8 cellular contexts compared by ENCODE assay signal in genomic region chr17:46266656-46267544, GRCh38. TPM values are rescaled to one million over a fixed set of nuclear protein-coding genes. Genes with fewer than 3 reads are reported as not detected.
DNase-seq lines count a peak whose midpoint lies in the region; ATAC-seq, FAIRE-seq and TF ChIP-seq lines count a peak whose summit lies in the region.

No MANE protein-coding gene starts in this region.

- DNase-seq in GM12892 (ENCODE audit: insufficient read length) (peak; percentile 93), NCI-H1105 (lab: John Stamatoyannopoulos, UW) (peak; percentile 81), right cardiac atrium (peak; percentile 86 to 97 (median 94)), putamen (ENCODE audit: low spot score) (peak; percentile 90), urothelium cell line (ENCODE audit: low spot score) (peak; percentile 94)

- no peaks in the 10 kb centered on the region for H3K4me1 ChIP-seq in right cardiac atrium (ENCODE audit: control insufficient read depth, insufficient read depth, low read length)

- peak; percentile 82 for FAIRE-seq in GM12892 (lab: Jason Lieb, UNC)
- FAIRE-seq in urothelium cell line (lab: Jason Lieb, UNC), result no peak

- WGBS in right cardiac atrium, result under 1% methylated on average over 116 of the region's 116 CpGs

- peaks cover 59% of the 10 kb centered on the region for H3K27me3 Mint-ChIP-seq in T-helper 1 cell treated with Interleukin-12 subunit alpha and Interleukin-12 subunit beta and Interleukin-4 antibody, amounts not matched to agents 30 μg/mL and 1 μg/mL, for 36 hours (ENCODE audit: low read depth)

- ATAC-seq in HG02642 (IDR thresholded peaks at IDR 0.05; ENCODE audit: poor library complexity, unreplicated experiment) (peak; percentile 86), right cardiac atrium (peak; percentile 93 to 95)

- H3K27ac Mint-ChIP-seq in T-helper 1 cell treated with Interleukin-12 subunit alpha and Interleukin-12 subunit beta and Interleukin-4 antibody, amounts not matched to agents 30 μg/mL and 1 μg/mL, for 36 hours, result peak overlapping the region; percentile 75

- peak overlapping the region; percentile 79 for H3K4me3 ChIP-seq in right cardiac atrium (ENCODE audit: low read length)

- H3K27me3 ChIP-seq in right cardiac atrium (ENCODE audit: control insufficient read depth, insufficient read depth), result no peaks in the 10 kb centered on the region

- peak overlapping the region; percentile 89 for H3K4me3 Mint-ChIP-seq in T-helper 1 cell treated with Interleukin-12 subunit alpha and Interleukin-12 subunit beta and Interleukin-4 antibody, amounts not matched to agents 30 μg/mL and 1 μg/mL, for 36 hours

- peak overlapping the region; percentile 90 for H3K27ac ChIP-seq in angular gyrus (ENCODE audit: low read depth, low read length)
- H3K27ac ChIP-seq in right cardiac atrium (ENCODE audit: low read length), result peak overlapping the region; percentile 83

- intact Hi-C loops in right cardiac atrium (cut with DNase I), result no loop called here

- H3K4me1 Mint-ChIP-seq in T-helper 1 cell treated with Interleukin-12 subunit alpha and Interleukin-12 subunit beta and Interleukin-4 antibody, amounts not matched to agents 30 μg/mL and 1 μg/mL, for 36 hours (ENCODE audit: low read depth), result peaks cover 30% of the 10 kb centered on the region

- peak; percentile 82 for TF ChIP-seq POLR2A in GM12892 (IDR thresholded peaks at IDR 0.05; ENCODE audit: low read depth, low read length)

- H3K9me3 Mint-ChIP-seq in T-helper 1 cell treated with Interleukin-12 subunit alpha and Interleukin-12 subunit beta and Interleukin-4 antibody, amounts not matched to agents 30 μg/mL and 1 μg/mL, for 36 hours, result no peaks in the 10 kb centered on the region

- H3K9me3 ChIP-seq in right cardiac atrium (ENCODE audit: control insufficient read depth, low read length), result no peaks in the 10 kb centered on the region

- H3K36me3 Mint-ChIP-seq in T-helper 1 cell treated with Interleukin-12 subunit alpha and Interleukin-12 subunit beta and Interleukin-4 antibody, amounts not matched to agents 30 μg/mL and 1 μg/mL, for 36 hours (ENCODE audit: low read depth), result no peaks in the 10 kb centered on the region

RNA-seq across cellular contexts. Expression of gene LRRC37A, which starts 28.0 kb away (rescaled TPM):
- 2.8 TPM for polyA plus RNA-seq in GM12892 (2012; ENCODE audit: missing spikeins)
- total RNA-seq in right cardiac atrium, result 1 to 10 TPM; 1.3 to 2.0 (median 1.7) TPM
- 0.91 TPM for polyA plus RNA-seq in right cardiac atrium

Comparison
In these comparisons a context has a peak if more than half of its experiments do, and no peak if none do; other contexts are left out.
1. Peak in every context shown above with its lines: DNase-seq, ATAC-seq, H3K4me3 ChIP-seq and H3K27ac ChIP-seq.